ENCODE assay signal across 9 cellular contexts in the genomic region with DNA sequence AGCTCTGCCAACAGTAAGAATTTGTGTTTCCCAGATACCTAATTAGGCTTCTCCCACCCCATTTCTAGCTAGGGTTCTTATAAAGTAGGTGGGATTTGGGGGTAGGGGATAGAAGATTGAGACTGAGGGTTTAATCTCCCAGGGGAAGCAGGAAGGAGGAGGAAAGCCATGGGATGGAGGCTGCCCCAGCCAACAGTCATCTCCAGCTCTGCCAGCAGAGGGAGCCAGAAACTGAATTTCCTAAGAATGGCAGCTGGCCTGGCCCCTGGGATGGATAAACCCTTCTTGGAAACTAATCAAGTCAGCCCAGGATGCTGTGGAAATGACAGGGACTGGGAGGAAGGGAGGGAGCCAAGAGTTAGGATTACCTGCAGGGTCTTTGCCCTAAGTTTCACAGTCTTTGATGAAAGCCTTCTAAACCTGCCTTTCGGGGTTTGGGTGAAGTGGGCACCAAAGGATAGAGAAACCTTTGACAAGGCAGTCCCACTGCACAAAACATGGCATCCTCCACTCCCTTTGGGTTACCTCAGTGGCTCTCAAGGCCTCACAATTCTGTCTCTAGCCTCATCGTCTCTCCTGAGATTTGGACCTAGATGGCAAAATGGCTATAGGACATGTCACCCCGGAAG. TPM values are rescaled to one million over a fixed set of nuclear protein-coding genes. Genes with fewer than 3 reads are reported as not detected.
DNase-seq lines count a peak whose midpoint lies in the region; ATAC-seq and TF ChIP-seq lines count a peak whose summit lies in the region.
"Had no signal": no experiment of that assay in that cellular context is flagged by ENCODE, and none has a peak within 500 bp of the region (broad histone marks: within the 10 kb centered on the region; RNA-seq: fewer than 3 reads in every experiment).

No MANE protein-coding gene starts in this region.

- no peak overlapping the region for H3K27ac Mint-ChIP-seq in natural killer cell
- H3K27ac Mint-ChIP-seq: IgD-negative memory B cell had no signal

- H3K27ac ChIP-seq in aorta (ENCODE audit: low read depth in 1 of 2, low read length in 2 of 2), result no peak overlapping the region

- H3K4me3 ChIP-seq in epithelial cell of esophagus (ENCODE audit: low read length), result no peak overlapping the region
- H3K4me3 ChIP-seq in aorta (ENCODE audit: low read length in 2 of 2), result no peak overlapping the region

- H3K27me3 Mint-ChIP-seq in natural killer cell (ENCODE audit: low read depth in 2 of 2), result no peaks in the 10 kb centered on the region

- peak; percentile 69 for ATAC-seq in GM21786 (IDR thresholded peaks at IDR 0.05; ENCODE audit: unreplicated experiment)
- ATAC-seq in natural killer cell, result peak in 1 of 3 donors; percentile 61
- ATAC-seq in aorta (ENCODE audit: low FRiP score), result peak; percentile 67

- H3K4me3 Mint-ChIP-seq in natural killer cell, result no peak overlapping the region
- H3K4me3 Mint-ChIP-seq: IgD-negative memory B cell had no signal

- no peaks in the 10 kb centered on the region for H3K9me3 Mint-ChIP-seq in natural killer cell
- H3K9me3 Mint-ChIP-seq: IgD-negative memory B cell had no signal

- peak; percentile 81 for DNase-seq in COLO829 (ENCODE audit: low spot score)
- DNase-seq in NCI-H226, result peak; percentile 24
- DNase-seq in activated CD8-positive, alpha-beta memory T cell treated with anti-CD3 and anti-CD28 coated beads for 24 hours, result peak; percentile 76
- DNase-seq in epithelial cell of esophagus (ENCODE audit: low read depth), result peak; percentile 55
- peak; percentile 15 for DNase-seq in natural killer cell
- DNase-seq in aorta, result peak; percentile 55 to 81
- no peak for DNase-seq in SIG-M5 (lab: John Stamatoyannopoulos, UW)

- intact Hi-C loops in natural killer cell (cut with micrococcal nuclease), result loop anchor here (10.0 kb wide), 2 partner anchors 1769 to 1889 kb away; no protein-coding TSS in a partner anchor
- intact Hi-C loops in aorta (cut with DNase I), result loop anchor here in 1 of 2 donors (5.0 kb wide), 1 partner anchor 297 kb away; no protein-coding TSS in a partner anchor

- no peaks in the 10 kb centered on the region for H3K9me3 ChIP-seq in aorta (ENCODE audit: control insufficient read depth, low read length)

- no peaks in the 10 kb centered on the region for H3K36me3 Mint-ChIP-seq in natural killer cell

- H3K36me3 ChIP-seq in aorta (ENCODE audit: control insufficient read depth in 1 of 2, insufficient read depth in 2 of 2, low read length in 1 of 2), result no peaks in the 10 kb centered on the region

- H3K27me3 ChIP-seq in aorta (ENCODE audit: control insufficient read depth in 1 of 2, insufficient read depth in 2 of 2, low read length in 1 of 2), result no peaks in the 10 kb centered on the region

- 78 to 99% methylated on average over 3 of the region's 3 CpGs for WGBS in aorta, 2 donors

- H3K4me1 ChIP-seq in aorta (ENCODE audit: control insufficient read depth in 1 of 2, insufficient read depth in 2 of 2, low read length in 2 of 2), result no peaks in the 10 kb centered on the region

- no peaks in the 10 kb centered on the region for H3K4me1 Mint-ChIP-seq in natural killer cell
- H3K4me1 Mint-ChIP-seq: IgD-negative memory B cell had no signal

- TF ChIP-seq CTCF in epithelial cell of esophagus (IDR thresholded peaks at IDR 0.05; ENCODE audit: insufficient read depth, low read depth, low read length, missing control alignments) (peak; percentile 71), natural killer cell (IDR thresholded peaks at IDR 0.05) (peak; percentile 59)

RNA-seq across cellular contexts. Expression of a gene that starts 6.7 kb away (rescaled TPM):
- total RNA-seq in natural killer cell, result under 1 TPM; 0.13 to 0.54 (median 0.28) TPM
- total RNA-seq in aorta, result under 1 TPM; 0.13 to 0.15 TPM
- polyA plus RNA-seq in aorta, result not detected

RNA-seq across cellular contexts. Expression of a gene that starts 31.5 kb away (rescaled TPM):
- total RNA-seq in natural killer cell (100 to 1,000 TPM; 611 to 754 (median 650) TPM), aorta (100 to 1,000 TPM; 732 to 930 TPM)
- polyA plus RNA-seq in aorta, result 1,000 to 10,000 TPM; 1,448 to 1,899 TPM
